In genomic region chr3:111324142-111324541, GRCh38 we compare ENCODE assay signal across 15 cellular contexts.
DNase-seq lines count a peak whose midpoint lies in the region; ATAC-seq and TF ChIP-seq lines count a peak whose summit lies in the region.
"Had no signal": no experiment of that assay in that cellular context is flagged by ENCODE, and none has a peak within 500 bp of the region (broad histone marks: within the 10 kb centered on the region; RNA-seq: fewer than 3 reads in every experiment).

No MANE protein-coding gene starts in this region.

- H3K4me3 Mint-ChIP-seq in activated naive CD4-positive, alpha-beta T cell treated with anti-CD3 and anti-CD28 coated beads, Interleukin-2, amount 50 U/mL, for 24 hours = peak overlapping the region; percentile 75
- H3K4me3 Mint-ChIP-seq: mesothelial cell of epicardium had no signal

- H4K20me1 ChIP-seq in OCI-LY7 (ENCODE audit: insufficient read depth, low read length) = no peaks in the 10 kb centered on the region

- intact Hi-C loops in OCI-LY7 (cut with micrococcal nuclease; ENCODE audit: unreplicated experiment) = no loop called here
- intact Hi-C loops in A673 (cut with micrococcal nuclease; ENCODE audit: unreplicated experiment) = no loop called here

- H3K79me2 ChIP-seq in OCI-LY7 (ENCODE audit: insufficient read depth, low read depth, low read length) = no peaks in the 10 kb centered on the region

- peak overlapping the region; percentile 100 for H2AFZ ChIP-seq in OCI-LY7 (ENCODE audit: low read length)

- no peaks in the 10 kb centered on the region for H3K9me3 ChIP-seq in OCI-LY7 (ENCODE audit: low read length)
- no peaks in the 10 kb centered on the region for H3K9me3 ChIP-seq in effector memory CD4-positive, alpha-beta T cell (ENCODE audit: control insufficient read depth, low read length)
- no peaks in the 10 kb centered on the region for H3K9me3 ChIP-seq in A673 (ENCODE audit: low read depth, low read length, poor library complexity, severe bottlenecking)
- H3K9me3 ChIP-seq: prostate gland had no signal

- CTCF ChIA-PET in OCI-LY7 (lab: Charles Lee; ENCODE audit: unreplicated experiment) = no interaction called here
- CTCF ChIA-PET in A673 (lab: Charles Lee) = no interaction called here

- H3K4me2 ChIP-seq in OCI-LY7 (ENCODE audit: low read length) = peak overlapping the region; percentile 54

- H3K4me1 ChIP-seq in OCI-LY7 (ENCODE audit: insufficient read depth, low read length, poor library complexity, severe bottlenecking) (peaks cover 30% of the 10 kb centered on the region), A673 (ENCODE audit: insufficient read depth, low read length, poor library complexity, severe bottlenecking) (no peaks in the 10 kb centered on the region)
- H3K4me1 ChIP-seq in effector memory CD4-positive, alpha-beta T cell (ENCODE audit: control insufficient read depth, insufficient read depth, low read length, poor library complexity, severe bottlenecking) = peaks cover 12% of the 10 kb centered on the region
- H3K4me1 ChIP-seq: prostate gland had no signal

- no peaks in the 10 kb centered on the region for H3K27me3 ChIP-seq in effector memory CD4-positive, alpha-beta T cell (replicated peaks; ENCODE audit: control insufficient read depth, insufficient read depth, low read length, poor library complexity, severe bottlenecking)
- no peaks in the 10 kb centered on the region for H3K27me3 ChIP-seq in A673 (replicated peaks; ENCODE audit: insufficient read depth, low read depth, low read length, poor library complexity)

- H3K27ac ChIP-seq in OCI-LY7 (ENCODE audit: low read depth, low read length, poor library complexity, severe bottlenecking) = no peak overlapping the region
- H3K27ac ChIP-seq in effector memory CD4-positive, alpha-beta T cell (ENCODE audit: insufficient read depth, low read length, poor library complexity, severe bottlenecking) = peak overlapping the region; percentile 21
- H3K27ac ChIP-seq in A673 (ENCODE audit: low read depth, low read length, poor library complexity, severe bottlenecking) = no peak overlapping the region
- H3K27ac ChIP-seq: prostate gland, VCaP had no signal

- POLR2A ChIA-PET in OCI-LY7 (lab: Charles Lee) = no interaction called here
- POLR2A ChIA-PET in A673 (lab: Charles Lee; ENCODE audit: low non-redundant PET) = no interaction called here

- H3K36me3 Mint-ChIP-seq in activated naive CD4-positive, alpha-beta T cell treated with anti-CD3 and anti-CD28 coated beads, Interleukin-2, amount 50 U/mL, for 24 hours = peaks cover 2% of the 10 kb centered on the region
- H3K36me3 Mint-ChIP-seq: mesothelial cell of epicardium had no signal

- H3K36me3 ChIP-seq in OCI-LY7 (ENCODE audit: insufficient read depth, low read length) (no peaks in the 10 kb centered on the region), A673 (ENCODE audit: insufficient read depth, low read length, poor library complexity, severe bottlenecking) (no peaks in the 10 kb centered on the region)
- H3K36me3 ChIP-seq in effector memory CD4-positive, alpha-beta T cell (ENCODE audit: control insufficient read depth, insufficient read depth, low read length) = no peaks in the 10 kb centered on the region
- H3K36me3 ChIP-seq: prostate gland had no signal

- H3K27ac Mint-ChIP-seq in activated naive CD4-positive, alpha-beta T cell treated with anti-CD3 and anti-CD28 coated beads, Interleukin-2, amount 50 U/mL, for 24 hours = peak overlapping the region; percentile 83
- H3K27ac Mint-ChIP-seq: mesothelial cell of epicardium had no signal

- H3K4me3 ChIP-seq in OCI-LY7 (ENCODE audit: low read depth, low read length, poor library complexity, severe bottlenecking) (peak overlapping the region; percentile 43), A673 (ENCODE audit: low read depth, low read length, poor library complexity, severe bottlenecking) (no peak overlapping the region)
- peak overlapping the region; percentile 28 for H3K4me3 ChIP-seq in effector memory CD4-positive, alpha-beta T cell (ENCODE audit: insufficient read depth, low read depth, low read length, poor library complexity, severe bottlenecking)
- H3K4me3 ChIP-seq: prostate gland had no signal

- H3K4me1 Mint-ChIP-seq in activated naive CD4-positive, alpha-beta T cell treated with anti-CD3 and anti-CD28 coated beads, Interleukin-2, amount 50 U/mL, for 24 hours = peaks cover 36% of the 10 kb centered on the region

- peaks cover 4% of the 10 kb centered on the region for H3K9me3 Mint-ChIP-seq in activated naive CD4-positive, alpha-beta T cell treated with anti-CD3 and anti-CD28 coated beads, Interleukin-2, amount 50 U/mL, for 24 hours

- ATAC-seq in GM21390 (IDR thresholded peaks at IDR 0.05; ENCODE audit: unreplicated experiment) (no peak), SK-N-SH treated with all-trans-retinoic acid at 6 μM for 48 hours (no peak)
- ATAC-seq: HCT116 had no signal

- H3K27me3 Mint-ChIP-seq in activated naive CD4-positive, alpha-beta T cell treated with anti-CD3 and anti-CD28 coated beads, Interleukin-2, amount 50 U/mL, for 24 hours = no peaks in the 10 kb centered on the region

- TF ChIP-seq CTCF in OCI-LY7 (conservative IDR thresholded peaks at IDR 0.05; ENCODE audit: low read length) (no peak), A673 (conservative IDR thresholded peaks at IDR 0.05; ENCODE audit: low read depth, low read length) (no peak)

- BruUV-seq in OCI-LY7 (replicated peaks; lab: Mats Ljungman, UMichigan) (no TSS peak), A673 (replicated peaks; lab: Mats Ljungman, UMichigan) (no TSS peak)

- H3K9me2 ChIP-seq in OCI-LY7 (ENCODE audit: insufficient read depth, low read length) = 0 out of 2 replicates have a peak, but pooled peaks cover 3% of the 10 kb centered on the region

- DNase-seq in activated naive CD4-positive, alpha-beta T cell treated with anti-CD3 and anti-CD28 coated beads, Interleukin-2, amount 50 U/mL, for 16 hours = no peak
- peak; percentile 28 for DNase-seq in OCI-LY7 (ENCODE audit: low spot score)
- no peak for DNase-seq in effector memory CD4-positive, alpha-beta T cell
- no peak for DNase-seq in HPDE6-E6E7 (ENCODE audit: extremely low spot score)
- no peak for DNase-seq in A673 (ENCODE audit: low spot score)
- DNase-seq: activated effector memory CD4-positive, alpha-beta T cell treated with anti-CD3 and anti-CD28 coated beads, Interleukin-2, amount 50 U/mL, for 16 hours; NCI-H1436; NCI-H510A had no signal

TF ChIP-seq in SK-N-SH treated with all-trans-retinoic acid at 6 μM for 48 hours, 23 proteins besides CTCF, POLR2A, EP300 and RAD21:
- TF ChIP-seq ZNF8 (CRISPR knock-in tag; IDR thresholded peaks at IDR 0.05) = no peak
- TF ChIP-seq ISL1 (CRISPR knock-in tag; IDR thresholded peaks at IDR 0.05) = no peak
- no peak for TF ChIP-seq BACH2 (CRISPR knock-in tag; IDR thresholded peaks at IDR 0.05; ENCODE audit: borderline replicate concordance)
- no peak for TF ChIP-seq CREB5 (CRISPR knock-in tag; IDR thresholded peaks at IDR 0.05; ENCODE audit: low read depth)
- no peak for TF ChIP-seq TCF4 (CRISPR knock-in tag; IDR thresholded peaks at IDR 0.05; ENCODE audit: borderline replicate concordance)
